Comparison of ENCODE assay signal across 1 cellular context in the genomic region with DNA sequence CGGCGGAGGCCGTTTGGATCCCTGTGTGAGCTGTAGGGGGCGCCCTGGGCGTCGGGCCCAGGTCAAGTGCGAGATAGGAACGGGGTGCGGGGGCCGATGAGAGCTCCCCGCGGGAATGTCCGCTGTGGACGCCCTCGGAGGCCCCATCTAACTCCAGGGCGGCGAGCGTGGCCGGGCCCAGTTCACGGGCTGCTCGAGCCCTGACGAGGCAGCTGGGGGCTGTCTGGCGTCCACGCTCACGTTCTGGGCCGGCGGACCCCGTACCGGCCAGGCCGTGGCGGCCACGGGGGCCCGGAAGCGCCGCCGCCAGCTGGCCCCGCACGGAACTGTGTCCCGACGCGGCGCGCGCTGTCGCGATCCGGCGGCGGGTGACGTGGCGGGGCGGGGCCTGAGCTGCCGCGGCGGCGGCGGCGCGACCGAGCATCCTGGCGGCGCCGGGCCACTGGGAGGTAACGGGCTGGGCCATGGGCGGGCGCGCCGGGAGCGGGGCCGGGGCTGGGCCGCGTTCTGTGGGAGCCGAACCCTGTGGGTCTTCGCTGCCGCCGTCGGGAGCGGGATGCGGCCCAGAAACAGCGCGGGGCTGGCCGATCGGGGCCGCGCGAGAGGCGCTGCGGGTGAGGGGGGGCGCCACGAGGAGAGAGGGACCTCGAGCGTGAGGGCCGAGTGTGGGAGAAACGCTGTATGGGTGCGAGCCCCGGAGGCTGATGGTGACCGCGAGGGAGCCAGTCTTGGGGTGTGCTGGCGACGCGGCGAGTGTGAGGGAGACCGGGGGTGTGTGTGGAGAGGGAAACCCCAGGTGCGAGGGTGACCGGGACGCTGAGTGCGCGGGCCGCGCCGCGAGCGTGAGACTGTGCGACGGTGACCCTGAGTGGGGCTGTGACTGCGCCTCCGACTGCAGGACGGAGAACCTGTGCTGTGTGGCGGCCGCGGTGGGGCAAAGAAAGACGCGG.
TF ChIP-seq lines count a peak whose summit lies in the region.

A gene (plus strand): TSS at position 399 of the 950 bp plus-strand sequence. CDS start 10,201 bp downstream, outside the sequence.

TF ChIP-seq in HepG2, 621 proteins besides CTCF, POLR2A, EP300 and RAD21 (continued from another document and continues in another):
- TF ChIP-seq, protein P1, sequence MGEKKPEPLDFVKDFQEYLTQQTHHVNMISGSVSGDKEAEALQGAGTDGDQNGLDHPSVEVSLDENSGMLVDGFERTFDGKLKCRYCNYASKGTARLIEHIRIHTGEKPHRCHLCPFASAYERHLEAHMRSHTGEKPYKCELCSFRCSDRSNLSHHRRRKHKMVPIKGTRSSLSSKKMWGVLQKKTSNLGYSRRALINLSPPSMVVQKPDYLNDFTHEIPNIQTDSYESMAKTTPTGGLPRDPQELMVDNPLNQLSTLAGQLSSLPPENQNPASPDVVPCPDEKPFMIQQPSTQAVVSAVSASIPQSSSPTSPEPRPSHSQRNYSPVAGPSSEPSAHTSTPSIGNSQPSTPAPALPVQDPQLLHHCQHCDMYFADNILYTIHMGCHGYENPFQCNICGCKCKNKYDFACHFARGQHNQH (CRISPR knock-in tag; IDR thresholded peaks at IDR 0.05): no peak
- TF ChIP-seq MIER3 (CRISPR knock-in tag; IDR thresholded peaks at IDR 0.05; ENCODE audit: borderline replicate concordance) (no peak; the same call in 1 of the 2 replicates), SMARCE1 (IDR thresholded peaks at IDR 0.05; ENCODE audit: borderline replicate concordance) (no peak), TCF7L2 (IDR thresholded peaks at IDR 0.05; ENCODE audit: low read depth, low read length) (no peak), ZNF264 (CRISPR knock-in tag; IDR thresholded peaks at IDR 0.05) (no peak), HOXA7 (CRISPR knock-in tag; IDR thresholded peaks at IDR 0.05) (no peak), POGZ (CRISPR knock-in tag; IDR thresholded peaks at IDR 0.05) (peak; percentile 53; the same call in 1 of the 2 replicates), ZNF644 (CRISPR knock-in tag; IDR thresholded peaks at IDR 0.05; ENCODE audit: low read depth) (no peak), TOE1 (CRISPR knock-in tag; IDR thresholded peaks at IDR 0.05) (no peak; the same call in 1 of the 2 replicates), ZC3H13 (CRISPR knock-in tag; IDR thresholded peaks at IDR 0.05) (no peak), HDAC1 (CRISPR knock-in tag; IDR thresholded peaks at IDR 0.05) (peak; percentile 40; the same call in 1 of the 2 replicates), ARHGAP35 (CRISPR knock-in tag; IDR thresholded peaks at IDR 0.05; ENCODE audit: borderline replicate concordance) (no peak; the same call in none of the 2 replicates), ZKSCAN5 (CRISPR knock-in tag; IDR thresholded peaks at IDR 0.05) (no peak), ZNF17 (CRISPR knock-in tag; IDR thresholded peaks at IDR 0.05) (no peak), HOXA9 (CRISPR knock-in tag; IDR thresholded peaks at IDR 0.05; ENCODE audit: borderline replicate concordance) (no peak), NCOA2 (CRISPR knock-in tag; IDR thresholded peaks at IDR 0.05) (no peak; the same call in 1 of the 2 replicates), ZNF446 (CRISPR knock-in tag; IDR thresholded peaks at IDR 0.05) (peak; percentile 84), FOXJ3 (CRISPR knock-in tag; IDR thresholded peaks at IDR 0.05; ENCODE audit: borderline replicate concordance) (no peak), AGO1 (IDR thresholded peaks at IDR 0.05; ENCODE audit: low read depth, low read length, poor library complexity, severe bottlenecking) (peak; percentile 80), PCBP1 (IDR thresholded peaks at IDR 0.05; ENCODE audit: borderline replicate concordance, low read depth, low read length) (peak; percentile 86; the same call in 1 of the 2 replicates), SRF (IDR thresholded peaks at IDR 0.05; ENCODE audit: low read depth, low read length) (no peak), ZMYM3 (CRISPR knock-in tag; IDR thresholded peaks at IDR 0.05) (no peak)
- TF ChIP-seq, protein P2, sequence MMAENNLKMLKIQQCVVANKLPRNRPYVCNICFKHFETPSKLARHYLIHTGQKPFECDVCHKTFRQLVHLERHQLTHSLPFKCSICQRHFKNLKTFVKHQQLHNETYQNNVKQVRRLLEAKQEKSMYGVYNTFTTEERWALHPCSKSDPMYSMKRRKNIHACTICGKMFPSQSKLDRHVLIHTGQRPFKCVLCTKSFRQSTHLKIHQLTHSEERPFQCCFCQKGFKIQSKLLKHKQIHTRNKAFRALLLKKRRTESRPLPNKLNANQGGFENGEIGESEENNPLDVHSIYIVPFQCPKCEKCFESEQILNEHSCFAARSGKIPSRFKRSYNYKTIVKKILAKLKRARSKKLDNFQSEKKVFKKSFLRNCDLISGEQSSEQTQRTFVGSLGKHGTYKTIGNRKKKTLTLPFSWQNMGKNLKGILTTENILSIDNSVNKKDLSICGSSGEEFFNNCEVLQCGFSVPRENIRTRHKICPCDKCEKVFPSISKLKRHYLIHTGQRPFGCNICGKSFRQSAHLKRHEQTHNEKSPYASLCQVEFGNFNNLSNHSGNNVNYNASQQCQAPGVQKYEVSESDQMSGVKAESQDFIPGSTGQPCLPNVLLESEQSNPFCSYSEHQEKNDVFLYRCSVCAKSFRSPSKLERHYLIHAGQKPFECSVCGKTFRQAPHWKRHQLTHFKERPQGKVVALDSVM (CRISPR knock-in tag; IDR thresholded peaks at IDR 0.05): peak; percentile 44
- TF ChIP-seq, protein P3, sequence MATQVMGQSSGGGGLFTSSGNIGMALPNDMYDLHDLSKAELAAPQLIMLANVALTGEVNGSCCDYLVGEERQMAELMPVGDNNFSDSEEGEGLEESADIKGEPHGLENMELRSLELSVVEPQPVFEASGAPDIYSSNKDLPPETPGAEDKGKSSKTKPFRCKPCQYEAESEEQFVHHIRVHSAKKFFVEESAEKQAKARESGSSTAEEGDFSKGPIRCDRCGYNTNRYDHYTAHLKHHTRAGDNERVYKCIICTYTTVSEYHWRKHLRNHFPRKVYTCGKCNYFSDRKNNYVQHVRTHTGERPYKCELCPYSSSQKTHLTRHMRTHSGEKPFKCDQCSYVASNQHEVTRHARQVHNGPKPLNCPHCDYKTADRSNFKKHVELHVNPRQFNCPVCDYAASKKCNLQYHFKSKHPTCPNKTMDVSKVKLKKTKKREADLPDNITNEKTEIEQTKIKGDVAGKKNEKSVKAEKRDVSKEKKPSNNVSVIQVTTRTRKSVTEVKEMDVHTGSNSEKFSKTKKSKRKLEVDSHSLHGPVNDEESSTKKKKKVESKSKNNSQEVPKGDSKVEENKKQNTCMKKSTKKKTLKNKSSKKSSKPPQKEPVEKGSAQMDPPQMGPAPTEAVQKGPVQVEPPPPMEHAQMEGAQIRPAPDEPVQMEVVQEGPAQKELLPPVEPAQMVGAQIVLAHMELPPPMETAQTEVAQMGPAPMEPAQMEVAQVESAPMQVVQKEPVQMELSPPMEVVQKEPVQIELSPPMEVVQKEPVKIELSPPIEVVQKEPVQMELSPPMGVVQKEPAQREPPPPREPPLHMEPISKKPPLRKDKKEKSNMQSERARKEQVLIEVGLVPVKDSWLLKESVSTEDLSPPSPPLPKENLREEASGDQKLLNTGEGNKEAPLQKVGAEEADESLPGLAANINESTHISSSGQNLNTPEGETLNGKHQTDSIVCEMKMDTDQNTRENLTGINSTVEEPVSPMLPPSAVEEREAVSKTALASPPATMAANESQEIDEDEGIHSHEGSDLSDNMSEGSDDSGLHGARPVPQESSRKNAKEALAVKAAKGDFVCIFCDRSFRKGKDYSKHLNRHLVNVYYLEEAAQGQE (IDR thresholded peaks at IDR 0.05; ENCODE audit: borderline replicate concordance in 1 of 2, low read depth in 1 of 2, low read length in 2 of 2): no peak
- TF ChIP-seq, protein P4, sequence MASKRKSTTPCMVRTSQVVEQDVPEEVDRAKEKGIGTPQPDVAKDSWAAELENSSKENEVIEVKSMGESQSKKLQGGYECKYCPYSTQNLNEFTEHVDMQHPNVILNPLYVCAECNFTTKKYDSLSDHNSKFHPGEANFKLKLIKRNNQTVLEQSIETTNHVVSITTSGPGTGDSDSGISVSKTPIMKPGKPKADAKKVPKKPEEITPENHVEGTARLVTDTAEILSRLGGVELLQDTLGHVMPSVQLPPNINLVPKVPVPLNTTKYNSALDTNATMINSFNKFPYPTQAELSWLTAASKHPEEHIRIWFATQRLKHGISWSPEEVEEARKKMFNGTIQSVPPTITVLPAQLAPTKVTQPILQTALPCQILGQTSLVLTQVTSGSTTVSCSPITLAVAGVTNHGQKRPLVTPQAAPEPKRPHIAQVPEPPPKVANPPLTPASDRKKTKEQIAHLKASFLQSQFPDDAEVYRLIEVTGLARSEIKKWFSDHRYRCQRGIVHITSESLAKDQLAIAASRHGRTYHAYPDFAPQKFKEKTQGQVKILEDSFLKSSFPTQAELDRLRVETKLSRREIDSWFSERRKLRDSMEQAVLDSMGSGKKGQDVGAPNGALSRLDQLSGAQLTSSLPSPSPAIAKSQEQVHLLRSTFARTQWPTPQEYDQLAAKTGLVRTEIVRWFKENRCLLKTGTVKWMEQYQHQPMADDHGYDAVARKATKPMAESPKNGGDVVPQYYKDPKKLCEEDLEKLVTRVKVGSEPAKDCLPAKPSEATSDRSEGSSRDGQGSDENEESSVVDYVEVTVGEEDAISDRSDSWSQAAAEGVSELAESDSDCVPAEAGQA (IDR thresholded peaks at IDR 0.05; ENCODE audit: low read depth): peak; percentile 30; the same call in 1 of the 2 replicates
- TF ChIP-seq, protein P4 (CRISPR knock-in tag; IDR thresholded peaks at IDR 0.05; ENCODE audit: borderline replicate concordance): peak; percentile 31; the same call in 1 of the 2 replicates
- TF ChIP-seq, protein P5, sequence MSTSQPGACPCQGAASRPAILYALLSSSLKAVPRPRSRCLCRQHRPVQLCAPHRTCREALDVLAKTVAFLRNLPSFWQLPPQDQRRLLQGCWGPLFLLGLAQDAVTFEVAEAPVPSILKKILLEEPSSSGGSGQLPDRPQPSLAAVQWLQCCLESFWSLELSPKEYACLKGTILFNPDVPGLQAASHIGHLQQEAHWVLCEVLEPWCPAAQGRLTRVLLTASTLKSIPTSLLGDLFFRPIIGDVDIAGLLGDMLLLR (CRISPR knock-in tag; IDR thresholded peaks at IDR 0.05): peak; percentile 81; the same call in 1 of the 2 replicates
- TF ChIP-seq, protein P6, sequence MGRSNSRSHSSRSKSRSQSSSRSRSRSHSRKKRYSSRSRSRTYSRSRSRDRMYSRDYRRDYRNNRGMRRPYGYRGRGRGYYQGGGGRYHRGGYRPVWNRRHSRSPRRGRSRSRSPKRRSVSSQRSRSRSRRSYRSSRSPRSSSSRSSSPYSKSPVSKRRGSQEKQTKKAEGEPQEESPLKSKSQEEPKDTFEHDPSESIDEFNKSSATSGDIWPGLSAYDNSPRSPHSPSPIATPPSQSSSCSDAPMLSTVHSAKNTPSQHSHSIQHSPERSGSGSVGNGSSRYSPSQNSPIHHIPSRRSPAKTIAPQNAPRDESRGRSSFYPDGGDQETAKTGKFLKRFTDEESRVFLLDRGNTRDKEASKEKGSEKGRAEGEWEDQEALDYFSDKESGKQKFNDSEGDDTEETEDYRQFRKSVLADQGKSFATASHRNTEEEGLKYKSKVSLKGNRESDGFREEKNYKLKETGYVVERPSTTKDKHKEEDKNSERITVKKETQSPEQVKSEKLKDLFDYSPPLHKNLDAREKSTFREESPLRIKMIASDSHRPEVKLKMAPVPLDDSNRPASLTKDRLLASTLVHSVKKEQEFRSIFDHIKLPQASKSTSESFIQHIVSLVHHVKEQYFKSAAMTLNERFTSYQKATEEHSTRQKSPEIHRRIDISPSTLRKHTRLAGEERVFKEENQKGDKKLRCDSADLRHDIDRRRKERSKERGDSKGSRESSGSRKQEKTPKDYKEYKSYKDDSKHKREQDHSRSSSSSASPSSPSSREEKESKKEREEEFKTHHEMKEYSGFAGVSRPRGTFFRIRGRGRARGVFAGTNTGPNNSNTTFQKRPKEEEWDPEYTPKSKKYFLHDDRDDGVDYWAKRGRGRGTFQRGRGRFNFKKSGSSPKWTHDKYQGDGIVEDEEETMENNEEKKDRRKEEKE (IDR thresholded peaks at IDR 0.05): no peak
- TF ChIP-seq, protein P7, sequence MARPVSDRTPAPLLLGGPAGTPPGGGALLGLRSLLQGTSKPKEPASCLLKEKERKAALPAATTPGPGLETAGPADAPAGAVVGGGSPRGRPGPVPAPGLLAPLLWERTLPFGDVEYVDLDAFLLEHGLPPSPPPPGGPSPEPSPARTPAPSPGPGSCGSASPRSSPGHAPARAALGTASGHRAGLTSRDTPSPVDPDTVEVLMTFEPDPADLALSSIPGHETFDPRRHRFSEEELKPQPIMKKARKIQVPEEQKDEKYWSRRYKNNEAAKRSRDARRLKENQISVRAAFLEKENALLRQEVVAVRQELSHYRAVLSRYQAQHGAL (CRISPR knock-in tag; IDR thresholded peaks at IDR 0.05; ENCODE audit: not compliant biosample characterization): no peak
- TF ChIP-seq, protein P8, sequence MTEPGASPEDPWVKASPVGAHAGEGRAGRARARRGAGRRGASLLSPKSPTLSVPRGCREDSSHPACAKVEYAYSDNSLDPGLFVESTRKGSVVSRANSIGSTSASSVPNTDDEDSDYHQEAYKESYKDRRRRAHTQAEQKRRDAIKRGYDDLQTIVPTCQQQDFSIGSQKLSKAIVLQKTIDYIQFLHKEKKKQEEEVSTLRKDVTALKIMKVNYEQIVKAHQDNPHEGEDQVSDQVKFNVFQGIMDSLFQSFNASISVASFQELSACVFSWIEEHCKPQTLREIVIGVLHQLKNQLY (CRISPR knock-in tag; IDR thresholded peaks at IDR 0.05): 0 out of 2 replicates have a peak, but pooled peaks have one; percentile 24
